Comparison of ENCODE assay signal across 8 cellular contexts in the genomic region with DNA sequence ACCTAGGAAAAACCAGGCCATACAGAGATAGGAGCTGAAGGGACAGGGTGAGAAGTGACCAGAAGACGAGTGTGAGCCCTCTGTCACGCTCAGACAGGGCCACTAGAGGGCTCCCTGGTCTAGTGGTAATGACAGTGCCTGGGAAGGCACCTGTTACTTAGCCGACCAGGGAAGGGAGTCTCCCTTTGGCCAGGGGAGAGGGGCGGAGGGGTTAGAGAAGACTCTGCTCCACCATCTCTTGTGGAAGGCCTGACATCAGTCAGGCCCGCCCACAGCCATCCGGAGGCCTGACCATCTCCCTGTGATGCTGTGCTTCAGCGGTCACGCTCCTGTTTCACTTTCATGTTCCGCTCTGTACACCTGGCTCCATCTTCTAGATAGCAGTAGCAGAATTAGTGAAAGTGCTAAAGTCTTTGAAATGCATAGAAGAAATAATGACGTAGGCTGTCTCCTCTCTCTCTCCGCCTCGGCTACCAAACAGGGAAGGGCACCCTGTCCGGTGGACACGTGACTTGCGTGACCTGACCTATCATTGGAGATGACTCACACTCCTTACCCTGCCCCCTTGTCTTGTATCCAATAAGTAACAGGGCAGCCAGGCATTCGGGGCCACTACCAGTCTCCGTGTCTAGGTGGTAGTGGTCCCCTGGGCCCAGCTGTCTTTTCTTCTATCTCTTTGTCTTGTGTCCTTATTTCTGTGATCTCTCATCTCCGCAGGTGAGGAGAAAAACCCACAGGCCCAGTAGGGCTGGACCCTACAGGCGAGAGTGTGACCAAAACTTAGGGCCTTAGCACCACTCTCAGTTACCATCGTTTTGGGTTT. TPM values are rescaled to one million over a fixed set of nuclear protein-coding genes. Genes with fewer than 3 reads are reported as not detected.
DNase-seq lines count a peak whose midpoint lies in the region; ATAC-seq, FAIRE-seq and TF ChIP-seq lines count a peak whose summit lies in the region.

No MANE protein-coding gene starts in this region.

- H3K4me3 Mint-ChIP-seq in brain: peak overlapping the region in 1 of 5 experiments; percentile 8

- peak; percentile 86 for DNase-seq in GM06990 (ENCODE audit: extremely low read depth, insufficient read length)
- peak; percentile 62 for DNase-seq in LoVo (ENCODE audit: low spot score)
- DNase-seq in islet precursor cell: peak; percentile 84
- DNase-seq in stimulated activated CD4-positive, alpha-beta T cell treated with anti-CD3 and anti-CD28 coated beads, Interleukin-1b, Interleukin-23, amount 100 ng/mL, for 4 hours (ENCODE audit: low read depth in 2 of 2): peak; percentile 36 to 41
- no peak for DNase-seq in H54 (ENCODE audit: insufficient read length, low spot score)

- H3K9me3 Mint-ChIP-seq in brain: peaks cover 0 to 2% (median 0%) of the 10 kb centered on the region in 5 experiments

- no peak overlapping the region for H3K27ac Mint-ChIP-seq in brain

- TF ChIP-seq CTCF in GM06990 (IDR thresholded peaks at IDR 0.05; ENCODE audit: insufficient read depth, low read length, poor library complexity, severe bottlenecking): peak; percentile 77
- TF ChIP-seq CTCF in brain (conservative IDR thresholded peaks at IDR 0.05): peak; percentile 65 to 82

- H3K4me1 Mint-ChIP-seq in brain: peaks cover 14% of the 10 kb centered on the region

- H3K36me3 ChIP-seq in GM06990 (ENCODE audit: control insufficient read depth, insufficient read depth, low read length): no peaks in the 10 kb centered on the region

- no peaks in the 10 kb centered on the region for H3K36me3 Mint-ChIP-seq in brain

- peak overlapping the region; percentile 11; the same call in 1 of the 2 replicates for H3K4me3 ChIP-seq in GM06990 (replicated peaks; ENCODE audit: low read depth, low read length)

- ATAC-seq in GM21723 (IDR thresholded peaks at IDR 0.05; ENCODE audit: unreplicated experiment): peak; percentile 93

- H3K27me3 ChIP-seq in GM06990 (replicated peaks; ENCODE audit: control insufficient read depth, insufficient read depth, low read length): no peaks in the 10 kb centered on the region

- H3K27me3 Mint-ChIP-seq in brain: peaks cover 18% of the 10 kb centered on the region

- FAIRE-seq in TTC549 (lab: Jason Lieb, UNC) (peak; percentile 32), H54 (lab: Jason Lieb, UNC) (no peak)

- TF ChIP-seq POLR2A in H54 (IDR thresholded peaks at IDR 0.05; ENCODE audit: low read depth, low read length): no peak

RNA-seq across cellular contexts. Expression of gene HTT-AS, which starts 26.7 kb away (rescaled TPM):
- polyA plus RNA-seq in brain (ENCODE audit: insufficient read depth, low read depth, low replicate concordance): not detected

RNA-seq across cellular contexts. Expression of gene HTT, which starts 26.8 kb away (rescaled TPM):
- polyA plus RNA-seq in brain (ENCODE audit: insufficient read depth, low read depth, low replicate concordance): 30.4 TPM
